Comparison of ENCODE assay signal across 18 cellular contexts in genomic region chr6:44190712-44191111, GRCh38. TPM values are rescaled to one million over a fixed set of nuclear protein-coding genes. Genes with fewer than 3 reads are reported as not detected.
DNase-seq lines count a peak whose midpoint lies in the region; ATAC-seq lines count a peak whose summit lies in the region.
"Had no signal": no experiment of that assay in that cellular context is flagged by ENCODE, and none has a peak within 500 bp of the region (broad histone marks: within the 10 kb centered on the region; RNA-seq: fewer than 3 reads in every experiment).

No MANE protein-coding gene starts in this region.

- ATAC-seq in GM18502 (IDR thresholded peaks at IDR 0.05; ENCODE audit: poor library complexity, unreplicated experiment) (peak; percentile 71), GM21576 (IDR thresholded peaks at IDR 0.05; ENCODE audit: unreplicated experiment) (peak; percentile 62), HG03066 (IDR thresholded peaks at IDR 0.05; ENCODE audit: low read depth, unreplicated experiment) (peak; percentile 54)
- peak; percentile 94 for ATAC-seq in activated T-helper 17 cell treated with anti-CD3 and anti-CD28 coated beads, Interleukin-2, amount 50 U/mL, for 72 hours (replicated peaks)

- no peak overlapping the region for H3K4me3 Mint-ChIP-seq in activated T-helper 17 cell treated with anti-CD3 and anti-CD28 coated beads, Interleukin-2, amount 50 U/mL, for 72 hours
- H3K4me3 Mint-ChIP-seq: activated CD4-positive, alpha-beta memory T cell treated with anti-CD3 and anti-CD28 coated beads for 36 hours had no signal

- H3K27me3 ChIP-seq in effector memory CD4-positive, alpha-beta T cell (replicated peaks; ENCODE audit: control insufficient read depth, insufficient read depth, low read length, poor library complexity, severe bottlenecking) = no peaks in the 10 kb centered on the region
- H3K27me3 ChIP-seq: BE2C, vagina had no signal

- DNase-seq in activated CD8-positive, alpha-beta memory T cell treated with anti-CD3 and anti-CD28 coated beads, Interleukin-2, amount 50 U/mL, for 48 hours = no peak
- DNase-seq in activated naive CD4-positive, alpha-beta T cell (lab: John Stamatoyannopoulos, UW) = no peak
- DNase-seq in activated CD4-positive, alpha-beta T cell treated with anti-CD3 and anti-CD28 coated beads, Interleukin-2, amount 50 U/mL, for 4 hours = no peak
- no peak for DNase-seq in effector memory CD4-positive, alpha-beta T cell
- DNase-seq: activated CD4-positive, alpha-beta memory T cell treated with anti-CD3 and anti-CD28 coated beads for 36 hours; BE2C; KG1; left ventricle myocardium inferior; Right ventricle myocardium superior; small intestine; stimulated activated naive CD4-positive, alpha-beta T cell; T-helper 9 cell had no signal

- no peaks in the 10 kb centered on the region for H3K4me1 ChIP-seq in effector memory CD4-positive, alpha-beta T cell (ENCODE audit: control insufficient read depth, insufficient read depth, low read length, poor library complexity, severe bottlenecking)
- H3K4me1 ChIP-seq: BE2C, parathyroid adenoma, vagina had no signal

- no peak overlapping the region for H3K27ac ChIP-seq in effector memory CD4-positive, alpha-beta T cell (ENCODE audit: insufficient read depth, low read length, poor library complexity, severe bottlenecking)
- H3K27ac ChIP-seq: left ventricle myocardium inferior, parathyroid adenoma, vagina had no signal

- no peaks in the 10 kb centered on the region for H3K9me3 Mint-ChIP-seq in activated T-helper 17 cell treated with anti-CD3 and anti-CD28 coated beads, Interleukin-2, amount 50 U/mL, for 72 hours
- H3K9me3 Mint-ChIP-seq: activated CD4-positive, alpha-beta memory T cell treated with anti-CD3 and anti-CD28 coated beads for 36 hours had no signal

- no peaks in the 10 kb centered on the region for H3K36me3 Mint-ChIP-seq in activated T-helper 17 cell treated with anti-CD3 and anti-CD28 coated beads, Interleukin-2, amount 50 U/mL, for 72 hours (ENCODE audit: low read depth)
- H3K36me3 Mint-ChIP-seq: activated CD4-positive, alpha-beta memory T cell treated with anti-CD3 and anti-CD28 coated beads for 36 hours had no signal

- H3K27ac Mint-ChIP-seq in activated T-helper 17 cell treated with anti-CD3 and anti-CD28 coated beads, Interleukin-2, amount 50 U/mL, for 72 hours = no peak overlapping the region
- H3K27ac Mint-ChIP-seq: activated CD4-positive, alpha-beta memory T cell treated with anti-CD3 and anti-CD28 coated beads for 36 hours had no signal

- H3K4me1 Mint-ChIP-seq in activated T-helper 17 cell treated with anti-CD3 and anti-CD28 coated beads, Interleukin-2, amount 50 U/mL, for 72 hours = peaks cover 5% of the 10 kb centered on the region

- no peak overlapping the region for H3K4me3 ChIP-seq in effector memory CD4-positive, alpha-beta T cell (ENCODE audit: insufficient read depth, low read depth, low read length, poor library complexity, severe bottlenecking)
- H3K4me3 ChIP-seq: left ventricle myocardium inferior, vagina had no signal

- no peaks in the 10 kb centered on the region for H3K9me3 ChIP-seq in effector memory CD4-positive, alpha-beta T cell (ENCODE audit: control insufficient read depth, low read length)
- H3K9me3 ChIP-seq: BE2C, left ventricle myocardium inferior, vagina had no signal

- H3K27me3 Mint-ChIP-seq in activated T-helper 17 cell treated with anti-CD3 and anti-CD28 coated beads, Interleukin-2, amount 50 U/mL, for 72 hours = peaks cover 13% of the 10 kb centered on the region

- H3K36me3 ChIP-seq in effector memory CD4-positive, alpha-beta T cell (ENCODE audit: control insufficient read depth, insufficient read depth, low read length) = no peaks in the 10 kb centered on the region
- H3K36me3 ChIP-seq: BE2C, left ventricle myocardium inferior, vagina had no signal

RNA-seq across cellular contexts. Expression of gene MYMX, which starts 26.0 kb away (rescaled TPM):
- not detected for total RNA-seq in activated T-helper 17 cell treated with anti-CD3 and anti-CD28 coated beads, Interleukin-2, amount 50 U/mL, for 72 hours
- total RNA-seq: activated CD4-positive, alpha-beta memory T cell treated with anti-CD3 and anti-CD28 coated beads for 36 hours; vagina had no signal

RNA-seq across cellular contexts. Expression of gene CAPN11, which starts 32.1 kb away (rescaled TPM):
- total RNA-seq in activated T-helper 17 cell treated with anti-CD3 and anti-CD28 coated beads, Interleukin-2, amount 50 U/mL, for 72 hours = 1 to 10 TPM in 1 of 2 donors, not detected in 1; 1.1 TPM

RNA-seq across cellular contexts. Expression of gene SLC29A1, which starts 32.7 kb away (rescaled TPM):
- 10 to 100 TPM; 40.8 to 80.8 TPM for total RNA-seq in activated T-helper 17 cell treated with anti-CD3 and anti-CD28 coated beads, Interleukin-2, amount 50 U/mL, for 72 hours

RNA-seq across cellular contexts. Expression of gene HSP90AB1, which starts 56.2 kb away (rescaled TPM):
- 1,000 to 10,000 TPM; 1,019 to 1,822 TPM for total RNA-seq in activated T-helper 17 cell treated with anti-CD3 and anti-CD28 coated beads, Interleukin-2, amount 50 U/mL, for 72 hours
